In genomic region chr13:110537116-110537515, GRCh38 we compare ENCODE assay signal across 17 cellular contexts.
"Had no signal": no experiment of that assay in that cellular context is flagged by ENCODE, and none has a peak within 500 bp of the region (broad histone marks: within the 10 kb centered on the region; RNA-seq: fewer than 3 reads in every experiment).

No MANE protein-coding gene starts in this region.

- FAIRE-seq: small intestine had no signal

- H3K36me3 ChIP-seq: gastrocnemius medialis, left ventricle myocardium inferior, prostate gland, right atrium auricular region, vagina had no signal

- ATAC-seq: activated CD8-positive, alpha-beta memory T cell treated with anti-CD3 and anti-CD28 coated beads, Interleukin-2, amount 10 ng/mL, durations not matched to agents 7 days and 5 days; activated naive CD8-positive, alpha-beta T cell treated with anti-CD3 and anti-CD28 coated beads, Interleukin-2, amount 50 U/mL, for 24 hours; stimulated activated effector memory CD8-positive, alpha-beta T cell treated with anti-CD3 and anti-CD28 coated beads, Interleukin-12 subunit alpha, Interleukin-12 subunit beta, amount 100 ng/mL, for 72 hours; T-cell had no signal

- H3K4me1 ChIP-seq: vagina had no signal

- H3K4me3 ChIP-seq: gastrocnemius medialis, left ventricle myocardium inferior, prostate gland, right atrium auricular region, vagina had no signal

- H3K9me3 ChIP-seq: gastrocnemius medialis, left ventricle myocardium inferior, prostate gland, right atrium auricular region, vagina had no signal

- DNase-seq: activated B cell treated with CpG ODN at 0.5 μM for 24 hours; activated CD4-positive, alpha-beta memory T cell treated with anti-CD3 and anti-CD28 coated beads for 36 hours; activated CD4-positive, alpha-beta T cell treated with anti-CD3 and anti-CD28 coated beads for 4 hours; activated CD8-positive, alpha-beta memory T cell treated with anti-CD3 and anti-CD28 coated beads, Interleukin-2, amount 10 ng/mL, durations not matched to agents 7 days and 5 days; activated naive CD4-positive, alpha-beta T cell treated with Interleukin-2 at 50 U/mL for 16 hours; activated naive CD8-positive, alpha-beta T cell treated with anti-CD3 and anti-CD28 coated beads, Interleukin-2, amount 50 U/mL, for 24 hours; cortex of kidney; effector CD4-positive, alpha-beta T cell; left ventricle myocardium inferior; small intestine; stimulated activated CD4-positive, alpha-beta T cell treated with anti-CD3 and anti-CD28 coated beads, Interleukin-4, amount 100 ng/mL, for 24 hours; T-cell had no signal

- H3K27me3 ChIP-seq: gastrocnemius medialis, right atrium auricular region, vagina had no signal

- H3K27ac ChIP-seq: left ventricle myocardium inferior, prostate gland, vagina had no signal
